ENCODE assay signal across 23 cellular contexts in genomic region chr9:16970321-16970720, GRCh38.
"Had no signal": no experiment of that assay in that cellular context is flagged by ENCODE, and none has a peak within 500 bp of the region (broad histone marks: within the 10 kb centered on the region; RNA-seq: fewer than 3 reads in every experiment).

No MANE protein-coding gene starts in this region.

- H2AFZ ChIP-seq: hepatocyte, neural progenitor cell, parathyroid adenoma had no signal

- H3K4me3 ChIP-seq: coronary artery, hepatocyte, left ventricle myocardium inferior, lower lobe of right lung, neural progenitor cell, prostate gland, right lobe of liver, tibial artery, upper lobe of left lung, uterus had no signal

- H3K27ac ChIP-seq: coronary artery, hepatocyte, left ventricle myocardium inferior, lower lobe of right lung, neural progenitor cell, parathyroid adenoma, prostate gland, right lobe of liver, tibial artery, upper lobe of left lung, uterus had no signal

- H3K9ac ChIP-seq: neural progenitor cell, parathyroid adenoma had no signal

- H3K4me1 ChIP-seq: left ventricle myocardium inferior, lower lobe of right lung, neural progenitor cell, parathyroid adenoma, prostate gland, right lobe of liver, tibial artery, upper lobe of left lung, uterus had no signal

- H3K27me3 ChIP-seq: hepatocyte, neural progenitor cell, right lobe of liver, tibial artery, upper lobe of left lung, uterus had no signal

- H3K36me3 ChIP-seq: left ventricle myocardium inferior, lower lobe of right lung, neural progenitor cell, prostate gland, right lobe of liver, tibial artery, upper lobe of left lung, uterus had no signal

- H3K9me3 ChIP-seq: lower lobe of right lung, prostate gland, right lobe of liver, tibial artery, upper lobe of left lung, uterus had no signal

- DNase-seq: effector CD4-positive, alpha-beta T cell; endodermal cell; erythroblast; foreskin melanocyte; head of caudate nucleus; kidney; left cardiac atrium; left ventricle myocardium inferior; lower lobe of right lung; midbrain; occipital lobe; right lobe of liver; stimulated activated CD4-positive, alpha-beta T cell treated with anti-CD3 and anti-CD28 coated beads, Interleukin-4, amount 100 ng/mL, for 1 hour; stimulated activated CD8-positive, alpha-beta memory T cell treated with anti-CD3 and anti-CD28 coated beads, Interleukin-4, amount 100 ng/mL, for 48 hours; stimulated activated naive CD8-positive, alpha-beta T cell treated with anti-CD3 and anti-CD28 coated beads, Interleukin-15, Interleukin-2, amounts not matched to agents 100 U/mL and 50 U/mL, for 24 hours; tibial artery; upper lobe of left lung; uterus had no signal

- H3K4me2 ChIP-seq: hepatocyte, neural progenitor cell had no signal

- H3K79me2 ChIP-seq: hepatocyte, parathyroid adenoma had no signal
